Comparison of ENCODE assay signal across 2 cellular contexts in the genomic region with DNA sequence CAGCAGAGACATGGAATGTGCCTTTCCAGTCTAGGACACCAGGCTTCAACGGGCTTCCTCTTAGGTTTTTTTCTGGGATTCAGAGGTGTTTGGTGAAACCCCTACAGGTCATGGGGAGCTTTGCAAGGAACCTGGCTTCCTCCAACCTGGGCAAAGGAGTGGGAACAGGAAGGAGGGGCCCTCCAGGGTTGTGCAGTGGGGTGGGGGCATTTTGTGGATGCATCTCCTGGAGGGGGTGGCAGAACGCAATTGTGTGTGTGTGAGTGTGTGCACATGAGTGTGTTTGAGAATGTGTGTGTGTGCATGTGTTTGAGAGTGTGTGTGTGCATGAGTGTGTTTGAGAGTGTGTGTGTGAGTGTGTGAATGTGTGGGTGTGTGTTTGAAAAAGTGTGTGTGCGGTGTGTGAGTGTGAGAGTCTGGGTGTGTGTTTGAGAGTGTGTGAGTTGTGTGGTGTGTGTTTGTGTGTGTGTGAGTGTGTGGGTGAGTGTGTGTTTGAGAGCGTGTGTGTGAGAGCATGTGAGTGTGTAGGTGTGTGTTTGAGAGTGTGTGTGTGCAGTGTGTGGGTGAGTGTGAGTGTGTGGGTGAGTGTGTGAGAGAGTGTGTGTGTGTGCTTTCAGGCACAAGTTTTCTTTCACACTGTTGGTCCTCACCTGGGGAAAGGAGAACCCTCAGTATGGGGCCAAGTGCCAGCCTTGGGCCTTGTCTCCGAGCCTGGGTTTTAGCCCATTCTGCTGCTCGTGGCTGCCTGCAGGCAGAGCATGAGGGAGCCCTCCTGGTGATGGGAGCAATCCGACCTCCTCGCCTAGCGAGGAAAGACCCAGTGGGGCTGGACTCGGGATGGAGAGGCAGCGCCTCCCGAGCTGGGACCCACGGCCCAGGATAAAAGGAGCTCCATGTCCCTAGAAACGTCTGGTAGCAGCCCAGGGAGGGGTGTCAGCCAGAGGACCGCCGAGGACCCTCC.
A peak's percentile ranks its signal among the peaks of the same experiment; 100 is the strongest.
TF ChIP-seq lines count a peak whose summit lies in the region.

No MANE protein-coding gene starts in this region.

TF ChIP-seq in K562, 482 proteins besides CTCF, POLR2A, EP300 and RAD21 (continued from another document):
- TF ChIP-seq, protein P1, sequence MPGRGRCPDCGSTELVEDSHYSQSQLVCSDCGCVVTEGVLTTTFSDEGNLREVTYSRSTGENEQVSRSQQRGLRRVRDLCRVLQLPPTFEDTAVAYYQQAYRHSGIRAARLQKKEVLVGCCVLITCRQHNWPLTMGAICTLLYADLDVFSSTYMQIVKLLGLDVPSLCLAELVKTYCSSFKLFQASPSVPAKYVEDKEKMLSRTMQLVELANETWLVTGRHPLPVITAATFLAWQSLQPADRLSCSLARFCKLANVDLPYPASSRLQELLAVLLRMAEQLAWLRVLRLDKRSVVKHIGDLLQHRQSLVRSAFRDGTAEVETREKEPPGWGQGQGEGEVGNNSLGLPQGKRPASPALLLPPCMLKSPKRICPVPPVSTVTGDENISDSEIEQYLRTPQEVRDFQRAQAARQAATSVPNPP (IDR thresholded peaks at IDR 0.05; ENCODE audit: borderline replicate concordance, insufficient read depth, insufficient read length) = no peak
- TF ChIP-seq, protein P2, sequence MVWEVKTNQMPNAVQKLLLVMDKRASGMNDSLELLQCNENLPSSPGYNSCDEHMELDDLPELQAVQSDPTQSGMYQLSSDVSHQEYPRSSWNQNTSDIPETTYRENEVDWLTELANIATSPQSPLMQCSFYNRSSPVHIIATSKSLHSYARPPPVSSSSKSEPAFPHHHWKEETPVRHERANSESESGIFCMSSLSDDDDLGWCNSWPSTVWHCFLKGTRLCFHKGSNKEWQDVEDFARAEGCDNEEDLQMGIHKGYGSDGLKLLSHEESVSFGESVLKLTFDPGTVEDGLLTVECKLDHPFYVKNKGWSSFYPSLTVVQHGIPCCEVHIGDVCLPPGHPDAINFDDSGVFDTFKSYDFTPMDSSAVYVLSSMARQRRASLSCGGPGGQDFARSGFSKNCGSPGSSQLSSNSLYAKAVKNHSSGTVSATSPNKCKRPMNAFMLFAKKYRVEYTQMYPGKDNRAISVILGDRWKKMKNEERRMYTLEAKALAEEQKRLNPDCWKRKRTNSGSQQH (CRISPR knock-in tag; IDR thresholded peaks at IDR 0.05) = 0 out of 2 replicates have a peak, but pooled peaks have one; percentile 34
- TF ChIP-seq KDM5B (IDR thresholded peaks at IDR 0.05; ENCODE audit: insufficient replicate concordance, low read depth, low read length) = no peak
- TF ChIP-seq OTX1 (CRISPR knock-in tag; IDR thresholded peaks at IDR 0.05) = peak; percentile 88; the same call in 1 of the 2 replicates
- no peak for TF ChIP-seq POLR3A (IDR thresholded peaks at IDR 0.05; ENCODE audit: borderline replicate concordance, extremely low read depth, insufficient read depth, insufficient read length)
TF ChIP-seq in K562: peak in this region for 6.

TF ChIP-seq in HepG2, 621 proteins besides CTCF, POLR2A, EP300 and RAD21 (continued from another document):
- TF ChIP-seq, protein P3, sequence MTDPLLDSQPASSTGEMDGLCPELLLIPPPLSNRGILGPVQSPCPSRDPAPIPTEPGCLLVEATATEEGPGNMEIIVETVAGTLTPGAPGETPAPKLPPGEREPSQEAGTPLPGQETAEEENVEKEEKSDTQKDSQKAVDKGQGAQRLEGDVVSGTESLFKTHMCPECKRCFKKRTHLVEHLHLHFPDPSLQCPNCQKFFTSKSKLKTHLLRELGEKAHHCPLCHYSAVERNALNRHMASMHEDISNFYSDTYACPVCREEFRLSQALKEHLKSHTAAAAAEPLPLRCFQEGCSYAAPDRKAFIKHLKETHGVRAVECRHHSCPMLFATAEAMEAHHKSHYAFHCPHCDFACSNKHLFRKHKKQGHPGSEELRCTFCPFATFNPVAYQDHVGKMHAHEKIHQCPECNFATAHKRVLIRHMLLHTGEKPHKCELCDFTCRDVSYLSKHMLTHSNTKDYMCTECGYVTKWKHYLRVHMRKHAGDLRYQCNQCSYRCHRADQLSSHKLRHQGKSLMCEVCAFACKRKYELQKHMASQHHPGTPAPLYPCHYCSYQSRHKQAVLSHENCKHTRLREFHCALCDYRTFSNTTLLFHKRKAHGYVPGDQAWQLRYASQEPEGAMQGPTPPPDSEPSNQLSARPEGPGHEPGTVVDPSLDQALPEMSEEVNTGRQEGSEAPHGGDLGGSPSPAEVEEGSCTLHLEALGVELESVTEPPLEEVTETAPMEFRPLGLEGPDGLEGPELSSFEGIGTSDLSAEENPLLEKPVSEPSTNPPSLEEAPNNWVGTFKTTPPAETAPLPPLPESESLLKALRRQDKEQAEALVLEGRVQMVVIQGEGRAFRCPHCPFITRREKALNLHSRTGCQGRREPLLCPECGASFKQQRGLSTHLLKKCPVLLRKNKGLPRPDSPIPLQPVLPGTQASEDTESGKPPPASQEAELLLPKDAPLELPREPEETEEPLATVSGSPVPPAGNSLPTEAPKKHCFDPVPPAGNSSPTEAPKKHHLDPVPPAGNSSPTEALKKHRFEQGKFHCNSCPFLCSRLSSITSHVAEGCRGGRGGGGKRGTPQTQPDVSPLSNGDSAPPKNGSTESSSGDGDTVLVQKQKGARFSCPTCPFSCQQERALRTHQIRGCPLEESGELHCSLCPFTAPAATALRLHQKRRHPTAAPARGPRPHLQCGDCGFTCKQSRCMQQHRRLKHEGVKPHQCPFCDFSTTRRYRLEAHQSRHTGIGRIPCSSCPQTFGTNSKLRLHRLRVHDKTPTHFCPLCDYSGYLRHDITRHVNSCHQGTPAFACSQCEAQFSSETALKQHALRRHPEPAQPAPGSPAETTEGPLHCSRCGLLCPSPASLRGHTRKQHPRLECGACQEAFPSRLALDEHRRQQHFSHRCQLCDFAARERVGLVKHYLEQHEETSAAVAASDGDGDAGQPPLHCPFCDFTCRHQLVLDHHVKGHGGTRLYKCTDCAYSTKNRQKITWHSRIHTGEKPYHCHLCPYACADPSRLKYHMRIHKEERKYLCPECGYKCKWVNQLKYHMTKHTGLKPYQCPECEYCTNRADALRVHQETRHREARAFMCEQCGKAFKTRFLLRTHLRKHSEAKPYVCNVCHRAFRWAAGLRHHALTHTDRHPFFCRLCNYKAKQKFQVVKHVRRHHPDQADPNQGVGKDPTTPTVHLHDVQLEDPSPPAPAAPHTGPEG (CRISPR knock-in tag; IDR thresholded peaks at IDR 0.05) = no peak
- TF ChIP-seq ATM (IDR thresholded peaks at IDR 0.05; ENCODE audit: borderline replicate concordance) (no peak), FOXA1 (IDR thresholded peaks at IDR 0.05) (peak; percentile 34; the same call in 1 of the 2 replicates), FOXA1 (CRISPR knock-in tag; IDR thresholded peaks at IDR 0.05) (no peak)
- TF ChIP-seq, protein P4, sequence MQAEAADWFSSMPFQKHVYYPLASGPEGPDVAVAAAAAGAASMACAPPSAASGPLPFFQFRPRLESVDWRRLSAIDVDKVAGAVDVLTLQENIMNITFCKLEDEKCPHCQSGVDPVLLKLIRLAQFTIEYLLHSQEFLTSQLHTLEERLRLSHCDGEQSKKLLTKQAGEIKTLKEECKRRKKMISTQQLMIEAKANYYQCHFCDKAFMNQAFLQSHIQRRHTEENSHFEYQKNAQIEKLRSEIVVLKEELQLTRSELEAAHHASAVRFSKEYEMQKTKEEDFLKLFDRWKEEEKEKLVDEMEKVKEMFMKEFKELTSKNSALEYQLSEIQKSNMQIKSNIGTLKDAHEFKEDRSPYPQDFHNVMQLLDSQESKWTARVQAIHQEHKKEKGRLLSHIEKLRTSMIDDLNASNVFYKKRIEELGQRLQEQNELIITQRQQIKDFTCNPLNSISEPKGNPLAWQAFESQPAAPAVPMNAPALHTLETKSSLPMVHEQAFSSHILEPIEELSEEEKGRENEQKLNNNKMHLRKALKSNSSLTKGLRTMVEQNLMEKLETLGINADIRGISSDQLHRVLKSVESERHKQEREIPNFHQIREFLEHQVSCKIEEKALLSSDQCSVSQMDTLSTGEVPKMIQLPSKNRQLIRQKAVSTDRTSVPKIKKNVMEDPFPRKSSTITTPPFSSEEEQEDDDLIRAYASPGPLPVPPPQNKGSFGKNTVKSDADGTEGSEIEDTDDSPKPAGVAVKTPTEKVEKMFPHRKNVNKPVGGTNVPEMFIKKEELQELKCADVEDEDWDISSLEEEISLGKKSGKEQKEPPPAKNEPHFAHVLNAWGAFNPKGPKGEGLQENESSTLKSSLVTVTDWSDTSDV (CRISPR knock-in tag; IDR thresholded peaks at IDR 0.05) = no peak
- TF ChIP-seq, protein P5, sequence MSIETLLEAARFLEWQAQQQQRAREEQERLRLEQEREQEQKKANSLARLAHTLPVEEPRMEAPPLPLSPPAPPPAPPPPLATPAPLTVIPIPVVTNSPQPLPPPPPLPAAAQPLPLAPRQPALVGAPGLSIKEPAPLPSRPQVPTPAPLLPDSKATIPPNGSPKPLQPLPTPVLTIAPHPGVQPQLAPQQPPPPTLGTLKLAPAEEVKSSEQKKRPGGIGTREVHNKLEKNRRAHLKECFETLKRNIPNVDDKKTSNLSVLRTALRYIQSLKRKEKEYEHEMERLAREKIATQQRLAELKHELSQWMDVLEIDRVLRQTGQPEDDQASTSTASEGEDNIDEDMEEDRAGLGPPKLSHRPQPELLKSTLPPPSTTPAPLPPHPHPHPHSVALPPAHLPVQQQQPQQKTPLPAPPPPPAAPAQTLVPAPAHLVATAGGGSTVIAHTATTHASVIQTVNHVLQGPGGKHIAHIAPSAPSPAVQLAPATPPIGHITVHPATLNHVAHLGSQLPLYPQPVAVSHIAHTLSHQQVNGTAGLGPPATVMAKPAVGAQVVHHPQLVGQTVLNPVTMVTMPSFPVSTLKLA (IDR thresholded peaks at IDR 0.05) = peak; percentile 25
TF ChIP-seq in HepG2: peak in this region for 5.
